In genomic region chr5:177133845-177134652, GRCh38 we compare ENCODE assay signal across 8 cellular contexts. TPM values are rescaled to one million over a fixed set of nuclear protein-coding genes. Genes with fewer than 3 reads are reported as not detected.
DNase-seq lines count a peak whose midpoint lies in the region; ATAC-seq and TF ChIP-seq lines count a peak whose summit lies in the region.

No MANE protein-coding gene starts in this region.

- no peak for TF ChIP-seq CTCF in natural killer cell (IDR thresholded peaks at IDR 0.05)

- peak overlapping the region; percentile 94 for H3K27ac ChIP-seq in thymus (ENCODE audit: low read depth)

- H3K27me3 ChIP-seq in thymus (ENCODE audit: control insufficient read depth, insufficient read depth) = no peaks in the 10 kb centered on the region

- H3K9me3 ChIP-seq in thymus (ENCODE audit: control insufficient read depth) = no peaks in the 10 kb centered on the region

- no peaks in the 10 kb centered on the region for H3K9me3 Mint-ChIP-seq in activated T-cell treated with anti-CD3 and anti-CD28 coated beads, Interleukin-2, amount 50 U/mL, for 4 hours
- no peaks in the 10 kb centered on the region for H3K9me3 Mint-ChIP-seq in natural killer cell

- under 1% methylated on average over 84 of the region's 84 CpGs for WGBS in thymus

- H3K36me3 ChIP-seq in thymus (ENCODE audit: control insufficient read depth, insufficient read depth) = peaks cover 7% of the 10 kb centered on the region

- intact Hi-C loops in natural killer cell (cut with micrococcal nuclease) = no loop called here

- H3K36me3 Mint-ChIP-seq in activated T-cell treated with anti-CD3 and anti-CD28 coated beads, Interleukin-2, amount 50 U/mL, for 4 hours (ENCODE audit: insufficient read depth) = peaks cover 11% of the 10 kb centered on the region
- peaks cover 8% of the 10 kb centered on the region for H3K36me3 Mint-ChIP-seq in natural killer cell

- peak overlapping the region; percentile 99 for H3K4me3 ChIP-seq in thymus (ENCODE audit: low read length)

- peaks cover 46% of the 10 kb centered on the region for H3K4me1 Mint-ChIP-seq in activated T-cell treated with anti-CD3 and anti-CD28 coated beads, Interleukin-2, amount 50 U/mL, for 4 hours (ENCODE audit: low read depth)
- H3K4me1 Mint-ChIP-seq in natural killer cell = peaks cover 34 to 37% of the 10 kb centered on the region in 2 donors

- peak overlapping the region; percentile 69 to 90 for H3K27ac Mint-ChIP-seq in natural killer cell

- DNase-seq in NCI-H1092 treated with DMSO at 0.1 percent for 48 hours (lab: John Stamatoyannopoulos, UW) (peak; percentile 32), NCI-H1092 (lab: John Stamatoyannopoulos, UW) (no peak), NCI-H69 (lab: John Stamatoyannopoulos, UW) (peak; percentile 80), fibroblast of gingiva (ENCODE audit: low read depth) (peak; percentile 40), natural killer cell (peak; percentile 58)
- DNase-seq in activated T-cell treated with anti-CD3 and anti-CD28 coated beads, Interleukin-2, amount 50 U/mL, for 4 hours = peak; percentile 20

- H3K4me3 Mint-ChIP-seq in activated T-cell treated with anti-CD3 and anti-CD28 coated beads, Interleukin-2, amount 50 U/mL, for 4 hours = peak overlapping the region; percentile 87
- H3K4me3 Mint-ChIP-seq in natural killer cell = peak overlapping the region; percentile 89

- peaks cover 15% of the 10 kb centered on the region for H3K4me1 ChIP-seq in thymus (ENCODE audit: control insufficient read depth, insufficient read depth, low read length)

- ATAC-seq in HG02759 (IDR thresholded peaks at IDR 0.05; ENCODE audit: unreplicated experiment) (peak; percentile 28), natural killer cell (peak; percentile 25 to 38 (median 34))
- ATAC-seq in activated T-cell treated with anti-CD3 and anti-CD28 coated beads, Interleukin-2, amount 50 U/mL, for 4 hours = peak; percentile 32 to 37

- no peaks in the 10 kb centered on the region for H3K27me3 Mint-ChIP-seq in activated T-cell treated with anti-CD3 and anti-CD28 coated beads, Interleukin-2, amount 50 U/mL, for 4 hours (ENCODE audit: low read depth)
- H3K27me3 Mint-ChIP-seq in natural killer cell (ENCODE audit: low read depth in 2 of 2) = no peaks in the 10 kb centered on the region

RNA-seq across cellular contexts. Expression of gene NSD1, which starts 0.5 kb away (rescaled TPM):
- total RNA-seq in activated T-cell treated with anti-CD3 and anti-CD28 coated beads, Interleukin-2, amount 50 U/mL, for 4 hours = 10 to 100 TPM; 59.3 to 71.6 (median 67.6) TPM
- 100 to 1,000 TPM; 117 to 147 (median 143) TPM for total RNA-seq in natural killer cell
- polyA plus RNA-seq in thymus = 10.9 TPM

RNA-seq across cellular contexts. Expression of gene FGFR4, which starts 47.3 kb away (rescaled TPM):
- 1 to 10 TPM in 2 of 3 donors, under 1 TPM in 1; 0.98 to 3.5 (median 2.7) TPM for total RNA-seq in activated T-cell treated with anti-CD3 and anti-CD28 coated beads, Interleukin-2, amount 50 U/mL, for 4 hours
- 1 to 10 TPM in 2 of 3 donors, under 1 TPM in 1; 0.72 to 1.5 (median 1.3) TPM for total RNA-seq in natural killer cell
- 1.7 TPM for polyA plus RNA-seq in thymus
